Comparison of ENCODE assay signal across 11 cellular contexts in genomic region chr1:55288245-55288644, GRCh38.
DNase-seq lines count a peak whose midpoint lies in the region; ATAC-seq, FAIRE-seq and TF ChIP-seq lines count a peak whose summit lies in the region.
"Had no signal": no experiment of that assay in that cellular context is flagged by ENCODE, and none has a peak within 500 bp of the region (broad histone marks: within the 10 kb centered on the region; RNA-seq: fewer than 3 reads in every experiment).

No MANE protein-coding gene starts in this region.

- H3K4me3 ChIP-seq in BLaER1 treated with 17β-estradiol and CSF1 and Interleukin-3, amounts not matched to agents 10 nM and 100 nM, result peak overlapping the region; percentile 11 to 63 (median 40); a peak in 16 of 20 replicates
- peak overlapping the region in 2 of 4 donors; percentile 11 to 16 for H3K4me3 ChIP-seq in Peyer's patch
- H3K4me3 ChIP-seq in colonic mucosa, result no peak overlapping the region
- H3K4me3 ChIP-seq: MG63 had no signal

- H3K4me1 ChIP-seq in BLaER1 treated with 17β-estradiol and CSF1 and Interleukin-3, amounts not matched to agents 10 nM and 100 nM, result peaks cover 26 to 50% (median 41%) of the 10 kb centered on the region in 10 experiments
- H3K4me1 ChIP-seq in Peyer's patch (no peaks in the 10 kb centered on the region), colonic mucosa (no peaks in the 10 kb centered on the region)
- H3K4me1 ChIP-seq: ascending aorta had no signal

- intact Hi-C loops in colonic mucosa (cut with DNase I), result loop anchor here (5.0 kb wide), 1 partner anchor 1299 kb away; no protein-coding TSS in a partner anchor

- TF ChIP-seq POLR2A in Peyer's patch (IDR thresholded peaks at IDR 0.05), result no peak

- H3K27ac ChIP-seq in BLaER1 treated with 17β-estradiol and CSF1 and Interleukin-3, amounts not matched to agents 10 nM and 100 nM, result peak overlapping the region in 10 of 11 experiments; percentile 37 to 83 (median 60); a peak in 18 of 22 replicates
- H3K27ac ChIP-seq in Peyer's patch (no peak overlapping the region), colonic mucosa (no peak overlapping the region)
- H3K27ac ChIP-seq: ascending aorta had no signal

- H3K27me3 ChIP-seq in BLaER1 treated with 17β-estradiol and CSF1 and Interleukin-3, amounts not matched to agents 10 nM and 100 nM, result no peaks in the 10 kb centered on the region
- H3K27me3 ChIP-seq in Peyer's patch (no peaks in the 10 kb centered on the region), colonic mucosa (no peaks in the 10 kb centered on the region)
- H3K27me3 ChIP-seq: ascending aorta, MG63 had no signal

- DNase-seq in GM19239 (ENCODE audit: insufficient read length, low spot score) (peak; percentile 48), Peyer's patch (peak in 2 of 3 donors; percentile 59 to 66), DMS 273 (lab: John Stamatoyannopoulos, UW; ENCODE audit: unreplicated experiment) (no peak), kidney glomerular epithelial cell (lab: John Stamatoyannopoulos, UW) (no peak), colonic mucosa (no peak), SIG-M5 treated with dmso at 0.1 percent for 504 hours (lab: John Stamatoyannopoulos, UW; ENCODE audit: unreplicated experiment) (no peak)
- DNase-seq: MG63, T-helper 2 cell had no signal

- FAIRE-seq in GM19239 (lab: Jason Lieb, UNC), result peak; percentile 93

- H3K4me2 ChIP-seq in BLaER1 treated with 17β-estradiol and CSF1 and Interleukin-3, amounts not matched to agents 10 nM and 100 nM, result peak overlapping the region; percentile 70 to 92 (median 86)

- peaks cover 0 to 40% (median 13%) of the 10 kb centered on the region in 11 experiments; a peak in 16 of 22 replicates for H3K9me3 ChIP-seq in BLaER1 treated with 17β-estradiol and CSF1 and Interleukin-3, amounts not matched to agents 10 nM and 100 nM (replicated peaks in 1 of 11)
- H3K9me3 ChIP-seq in Peyer's patch (no peaks in the 10 kb centered on the region), colonic mucosa (no peaks in the 10 kb centered on the region)
- H3K9me3 ChIP-seq: ascending aorta, MG63 had no signal

- H3K36me3 ChIP-seq in BLaER1 treated with 17β-estradiol and CSF1 and Interleukin-3, amounts not matched to agents 10 nM and 100 nM, result no peaks in the 10 kb centered on the region
- no peaks in the 10 kb centered on the region for H3K36me3 ChIP-seq in Peyer's patch
- H3K36me3 ChIP-seq in colonic mucosa, result no peaks in the 10 kb centered on the region
- H3K36me3 ChIP-seq: ascending aorta, MG63 had no signal

- no peak for TF ChIP-seq CTCF in Peyer's patch (IDR thresholded peaks at IDR 0.05)
- TF ChIP-seq CTCF in colonic mucosa (IDR thresholded peaks at IDR 0.05), result no peak

- ATAC-seq in HG02970 (IDR thresholded peaks at IDR 0.05; ENCODE audit: low FRiP score, unreplicated experiment), result peak; percentile 81

- H4K20me1 ChIP-seq in BLaER1 treated with 17β-estradiol and CSF1 and Interleukin-3, amounts not matched to agents 10 nM and 100 nM, result no peaks in the 10 kb centered on the region

- peak overlapping the region in 9 of 11 experiments; percentile 10 to 67 (median 53); a peak in 14 of 22 replicates for H3K9ac ChIP-seq in BLaER1 treated with 17β-estradiol and CSF1 and Interleukin-3, amounts not matched to agents 10 nM and 100 nM
- no peak overlapping the region for H3K9ac ChIP-seq in colonic mucosa (ENCODE audit: low read depth in 2 of 2, low read length in 2 of 2)

Comparison
In these comparisons a context has a peak if more than half of its experiments do, and no peak if none do; other contexts are left out.
1. H3K27ac ChIP-seq: peak in BLaER1 treated with 17β-estradiol and CSF1 and Interleukin-3, amounts not matched to agents 10 nM and 100 nM (10 of 11); none in Peyer's patch (0 of 4) and colonic mucosa (single experiment).
2. H3K9ac ChIP-seq: peak in BLaER1 treated with 17β-estradiol and CSF1 and Interleukin-3, amounts not matched to agents 10 nM and 100 nM (9 of 11); none in colonic mucosa (0 of 2).
3. DNase-seq: peak in GM19239 (single experiment) and Peyer's patch (2 of 3); none in DMS 273 (single experiment), kidney glomerular epithelial cell (single experiment), colonic mucosa (single experiment) and SIG-M5 treated with dmso at 0.1 percent for 504 hours (single experiment).